ENCODE assay signal across 8 cellular contexts in genomic region chr1:8026153-8026975, GRCh38. TPM values are rescaled to one million over a fixed set of nuclear protein-coding genes. Genes with fewer than 3 reads are reported as not detected.
A peak's percentile ranks its signal among the peaks of the same experiment; 100 is the strongest.
DNase-seq lines count a peak whose midpoint lies in the region; ATAC-seq and TF ChIP-seq lines count a peak whose summit lies in the region.

Gene ERRFI1, minus strand, starts transcription at chr1:8026309. Its CDS starts 10,690 bp downstream, at chr1:8015619.

- peaks cover 38% of the 10 kb centered on the region for H4K20me1 ChIP-seq in osteoblast (ENCODE audit: insufficient read depth, low read length)

- peak within 1 kb of the TSS; percentile 98 for H3K27ac ChIP-seq in osteoblast (ENCODE audit: low read depth, low read length)
- H3K27ac ChIP-seq in suprapubic skin, result peak within 1 kb of the TSS; percentile 96

- TF ChIP-seq EP300 in suprapubic skin (IDR thresholded peaks at IDR 0.05), result peak; percentile 4

- peaks cover 11% of the 10 kb centered on the region for H3K4me1 Mint-ChIP-seq in glutamatergic neuron (ENCODE audit: low read depth, unreplicated experiment)

- H3K27me3 ChIP-seq in osteoblast (ENCODE audit: insufficient read depth, low read length) (no peaks in the 10 kb centered on the region), suprapubic skin (no peaks in the 10 kb centered on the region)

- H3K4me3 ChIP-seq in LNCaP clone FGC (ENCODE audit: low read depth, low read length) (peak within 1 kb of the TSS; percentile 70), osteoblast (ENCODE audit: insufficient read depth, low read length) (peak within 1 kb of the TSS; percentile 81), suprapubic skin (peak within 1 kb of the TSS; percentile 94)

- 11% methylated on average over 60 of the region's 98 CpGs for WGBS in suprapubic skin

- H3K4me1 ChIP-seq in osteoblast (ENCODE audit: insufficient read depth, low read length) (peaks cover 53% of the 10 kb centered on the region), suprapubic skin (peaks cover 47% of the 10 kb centered on the region)

- peak; percentile 85 for ATAC-seq in GM21723 (IDR thresholded peaks at IDR 0.05; ENCODE audit: unreplicated experiment)
- ATAC-seq in SK-N-SH treated with all-trans-retinoic acid at 6 μM for 48 hours, result peak; percentile 84

- peaks cover 54% of the 10 kb centered on the region for H3K79me2 ChIP-seq in osteoblast (ENCODE audit: insufficient read depth, low read length)

- H3K36me3 ChIP-seq in osteoblast (ENCODE audit: insufficient read depth, low read length) (no peaks in the 10 kb centered on the region), suprapubic skin (no peaks in the 10 kb centered on the region)

- peaks cover 8% of the 10 kb centered on the region for H3K27me3 Mint-ChIP-seq in glutamatergic neuron (ENCODE audit: unreplicated experiment)

- H3K27ac Mint-ChIP-seq in glutamatergic neuron (ENCODE audit: unreplicated experiment), result peak within 1 kb of the TSS; percentile 95

- peaks cover 6% of the 10 kb centered on the region for H3K9me3 Mint-ChIP-seq in glutamatergic neuron (ENCODE audit: unreplicated experiment)

- TF ChIP-seq POLR2A in suprapubic skin (IDR thresholded peaks at IDR 0.05), result peak; percentile 94 to 99

- H3K4me2 ChIP-seq in osteoblast (ENCODE audit: insufficient read depth, low read length), result peak within 1 kb of the TSS; percentile 83

- TF ChIP-seq CTCF in LNCaP clone FGC (IDR thresholded peaks at IDR 0.05; ENCODE audit: control insufficient read depth, extremely low read depth, insufficient read depth) (0 out of 2 replicates have a peak, but pooled peaks have one; percentile 1), glutamatergic neuron (IDR thresholded peaks at IDR 0.05; ENCODE audit: partially characterized antibody, unreplicated experiment) (no peak), osteoblast (IDR thresholded peaks at IDR 0.05; ENCODE audit: extremely low read depth, low read depth, low read length) (no peak), suprapubic skin (IDR thresholded peaks at IDR 0.05) (no peak)

- DNase-seq in DMS114 treated with DMSO at 0.1 percent for 48 hours (lab: John Stamatoyannopoulos, UW; ENCODE audit: unreplicated experiment) (peak; percentile 75), LNCaP clone FGC (ENCODE audit: low read depth) (peak; percentile 76), glutamatergic neuron (peak; percentile 97), osteoblast (ENCODE audit: insufficient read length, low spot score, missing footprints) (peak; percentile 97), suprapubic skin (ENCODE audit: low spot score in 2 of 2) (peak; percentile 95 to 97)
- peak; percentile 73 for DNase-seq in activated naive CD8-positive, alpha-beta T cell treated with anti-CD3 and anti-CD28 coated beads, Interleukin-2, amount 50 U/mL, for 16 hours (ENCODE audit: low read depth, low spot score)

- no peaks in the 10 kb centered on the region for H3K36me3 Mint-ChIP-seq in glutamatergic neuron (ENCODE audit: unreplicated experiment)

- no peaks in the 10 kb centered on the region for H3K9me3 ChIP-seq in osteoblast (ENCODE audit: low read depth, low read length)
- H3K9me3 ChIP-seq in suprapubic skin, result no peaks in the 10 kb centered on the region

- H2AFZ ChIP-seq in osteoblast (ENCODE audit: low read length), result peak within 1 kb of the TSS; percentile 87

- peak within 1 kb of the TSS; percentile 94 for H3K4me3 Mint-ChIP-seq in glutamatergic neuron (ENCODE audit: unreplicated experiment)

TF ChIP-seq in SK-N-SH treated with all-trans-retinoic acid at 6 μM for 48 hours, 23 proteins besides CTCF, POLR2A, EP300 and RAD21:
- TF ChIP-seq ZFP3 (CRISPR knock-in tag; IDR thresholded peaks at IDR 0.05) (peak; percentile 70; the same call in 1 of the 2 replicates), ESRRG (CRISPR knock-in tag; IDR thresholded peaks at IDR 0.05) (no peak), CSDC2 (CRISPR knock-in tag; IDR thresholded peaks at IDR 0.05) (peak; percentile 82; the same call in 1 of the 2 replicates), OSR1 (CRISPR knock-in tag; IDR thresholded peaks at IDR 0.05) (0 out of 2 replicates have a peak, but pooled peaks have one; percentile 48), ZNF565 (CRISPR knock-in tag; conservative IDR thresholded peaks at IDR 0.05; ENCODE audit: low read depth) (no peak), POU6F1 (CRISPR knock-in tag; IDR thresholded peaks at IDR 0.05; ENCODE audit: borderline replicate concordance, low read depth) (peak; percentile 44; the same call in 1 of the 2 replicates)

RNA-seq across cellular contexts. Expression of gene ERRFI1, which starts in this region (rescaled TPM):
- total RNA-seq in glutamatergic neuron (ENCODE audit: unreplicated experiment), result 11.8 TPM
- total RNA-seq in osteoblast, result 60.4 and 69.5 TPM in 2 replicates
- total RNA-seq in suprapubic skin, result 100 to 1,000 TPM; 128 to 312 (median 262) TPM

Comparison
In these comparisons a context has a peak if more than half of its experiments do, and no peak if none do; other contexts are left out.
1. Peak in every context shown above with its lines: DNase-seq, ATAC-seq, H3K4me3 ChIP-seq and H3K27ac ChIP-seq.